8 cellular contexts compared by ENCODE assay signal in genomic region chr20:325889-326644, GRCh38. TPM values are rescaled to one million over a fixed set of nuclear protein-coding genes. Genes with fewer than 3 reads are reported as not detected.
DNase-seq lines count a peak whose midpoint lies in the region; ATAC-seq and TF ChIP-seq lines count a peak whose summit lies in the region.

No MANE protein-coding gene starts in this region.

- H3K9me3 Mint-ChIP-seq in dendritic cell treated with granulocyte-macrophage colony-stimulating factor and Interleukin-4, amounts not matched to agents 40 ng/mL and 50 ng/mL, for 4 days: no peaks in the 10 kb centered on the region

- peak overlapping the region; percentile 87 to 96 for H3K27ac ChIP-seq in left lung

- peak overlapping the region; percentile 67 for H3K4me3 ChIP-seq in left lung

- H3K4me3 Mint-ChIP-seq in dendritic cell treated with granulocyte-macrophage colony-stimulating factor and Interleukin-4, amounts not matched to agents 40 ng/mL and 50 ng/mL, for 4 days: peak overlapping the region; percentile 83

- H3K36me3 Mint-ChIP-seq in dendritic cell treated with granulocyte-macrophage colony-stimulating factor and Interleukin-4, amounts not matched to agents 40 ng/mL and 50 ng/mL, for 4 days (ENCODE audit: low read depth): no peaks in the 10 kb centered on the region

- peaks cover 0 to 20% of the 10 kb centered on the region in 2 donors for H3K27me3 ChIP-seq in left lung

- H3K27me3 Mint-ChIP-seq in dendritic cell treated with granulocyte-macrophage colony-stimulating factor and Interleukin-4, amounts not matched to agents 40 ng/mL and 50 ng/mL, for 4 days: peaks cover 25% of the 10 kb centered on the region

- H3K36me3 ChIP-seq in left lung: no peaks in the 10 kb centered on the region

- peak overlapping the region; percentile 67 for H3K27ac Mint-ChIP-seq in dendritic cell treated with granulocyte-macrophage colony-stimulating factor and Interleukin-4, amounts not matched to agents 40 ng/mL and 50 ng/mL, for 4 days

- H3K9me3 ChIP-seq in left lung: no peaks in the 10 kb centered on the region

- no peak for TF ChIP-seq CTCF in left lung (IDR thresholded peaks at IDR 0.05)

- H3K4me1 Mint-ChIP-seq in dendritic cell treated with granulocyte-macrophage colony-stimulating factor and Interleukin-4, amounts not matched to agents 40 ng/mL and 50 ng/mL, for 4 days (ENCODE audit: low read depth): peaks cover 54% of the 10 kb centered on the region

- intact Hi-C loops in dendritic cell treated with granulocyte-macrophage colony-stimulating factor and Interleukin-4, amounts not matched to agents 40 ng/mL and 50 ng/mL, for 4 days (cut with micrococcal nuclease): loop anchor here (2.0 kb wide), 3 partner anchors 15 to 47 kb away; no protein-coding TSS in a partner anchor
- intact Hi-C loops in left lung (cut with DNase I): loop anchor here in 1 of 2 donors (10.0 kb wide), 1 partner anchor 121 kb away; no protein-coding TSS in a partner anchor

- ATAC-seq in GM21526 (IDR thresholded peaks at IDR 0.05; ENCODE audit: low FRiP score, unreplicated experiment) (peak; percentile 9), left lung (no peak), HG03095 (IDR thresholded peaks at IDR 0.05; ENCODE audit: unreplicated experiment) (no peak)

- DNase-seq in CD1c-positive myeloid dendritic cell (ENCODE audit: extremely low spot score) (peak; percentile 51), NCI-H146 (lab: John Stamatoyannopoulos, UW) (peak; percentile 84), left lung (peak; percentile 69 to 91)
- DNase-seq in activated CD4-positive, CD25-positive, alpha-beta regulatory T cell treated with anti-CD3 and anti-CD28 coated beads, Interleukin-2, amount 50 U/mL, for 72 hours: peak; percentile 67
- DNase-seq in stimulated activated CD4-positive, alpha-beta T cell treated with anti-CD3 and anti-CD28 coated beads, Interleukin-4, amount 100 ng/mL, for 1 hour: peak; percentile 56

- peaks cover 18 to 48% of the 10 kb centered on the region in 2 donors for H3K4me1 ChIP-seq in left lung

RNA-seq across cellular contexts. Expression of gene SOX12, which starts 0.7 kb away (rescaled TPM):
- total RNA-seq in left lung: 10 to 100 TPM; 14.0 to 18.7 TPM

RNA-seq across cellular contexts. Expression of gene NRSN2, which starts 20.8 kb away (rescaled TPM):
- total RNA-seq in left lung: 10 to 100 TPM; 34.4 to 38.8 TPM

RNA-seq across cellular contexts. Expression of gene ZCCHC3, which starts 28.7 kb away (rescaled TPM):
- total RNA-seq in left lung: 10 to 100 TPM; 11.5 to 15.3 TPM

RNA-seq across cellular contexts. Expression of gene C20orf96, which starts 35.5 kb away (rescaled TPM):
- 1 to 10 TPM; 6.9 to 8.3 TPM for total RNA-seq in left lung

RNA-seq across cellular contexts. Expression of gene TRIB3, which starts 54.5 kb away (rescaled TPM):
- 10 to 100 TPM; 19.0 to 28.4 TPM for total RNA-seq in left lung
